28 cellular contexts compared by ENCODE assay signal in the genomic region with DNA sequence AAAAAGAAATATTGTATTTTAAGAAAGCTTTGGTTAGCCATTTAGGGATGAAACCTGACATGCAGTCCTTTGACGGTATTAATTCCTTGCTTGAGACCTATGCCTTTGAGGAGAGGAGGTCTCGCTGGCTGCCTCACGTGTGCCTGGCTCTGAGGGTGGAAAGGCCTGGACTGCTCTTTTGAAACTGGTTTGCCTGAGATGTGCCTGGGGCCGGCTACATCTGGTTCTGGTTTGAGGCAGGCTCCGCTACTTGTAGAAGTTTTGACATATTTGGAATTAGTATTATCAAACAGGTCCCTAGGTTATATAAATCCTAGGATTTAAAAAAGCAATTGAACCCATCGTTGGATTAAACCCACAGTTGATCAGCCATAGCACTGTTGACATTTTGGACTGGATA. TPM values are rescaled to one million over a fixed set of nuclear protein-coding genes. Genes with fewer than 3 reads are reported as not detected.
"Had no signal": no experiment of that assay in that cellular context is flagged by ENCODE, and none has a peak within 500 bp of the region (broad histone marks: within the 10 kb centered on the region; RNA-seq: fewer than 3 reads in every experiment).

No MANE protein-coding gene starts in this region.

- ATAC-seq: activated naive CD4-positive, alpha-beta T cell treated with anti-CD3 and anti-CD28 coated beads, Interleukin-2, amount 50 U/mL, for 72 hours; activated T-helper 17 cell treated with anti-CD3 and anti-CD28 coated beads, Interleukin-2, amount 50 U/mL, for 72 hours; effector memory CD8-positive, alpha-beta T cell; esophagus mucosa; heart right ventricle; left lobe of liver; lower lobe of right lung; naive thymus-derived CD8-positive, alpha-beta T cell; pancreas; psoas muscle; right cardiac atrium; stimulated activated naive CD8-positive, alpha-beta T cell treated with anti-CD3 and anti-CD28 coated beads, Interleukin-15, amount 100 ng/mL, for 72 hours; T-cell had no signal

- H3K27me3 ChIP-seq: adrenal gland, ascending aorta, brain microvascular endothelial cell, heart right ventricle, pancreas, vagina had no signal

- H3K4me3 ChIP-seq: adrenal gland, ascending aorta, heart right ventricle, lower lobe of right lung, pancreas, psoas muscle, vagina had no signal

- H3K9me3 ChIP-seq: adrenal gland, ascending aorta, heart right ventricle, lower lobe of right lung, pancreas, psoas muscle, vagina had no signal

- H3K27ac ChIP-seq: adrenal gland, ascending aorta, brain microvascular endothelial cell, heart right ventricle, lower lobe of right lung, pancreas, psoas muscle, vagina had no signal

- DNase-seq: activated CD4-positive, alpha-beta T cell treated with anti-CD3 and anti-CD28 coated beads for 1 hour; activated CD4-positive, alpha-beta T cell treated with anti-CD3 and anti-CD28 coated beads, Interleukin-2, amount 50 U/mL, for 4 hours; activated CD8-positive, alpha-beta memory T cell treated with anti-CD3 and anti-CD28 coated beads for 24 hours; activated CD8-positive, alpha-beta memory T cell treated with anti-CD3 and anti-CD28 coated beads, Interleukin-2, amount 50 U/mL, for 4 hours; activated T-cell treated with anti-CD3 and anti-CD28 coated beads, Interleukin-2, amount 50 U/mL, for 24 hours; adrenal gland; brain microvascular endothelial cell; central memory CD4-positive, alpha-beta T cell; effector memory CD8-positive, alpha-beta T cell; heart right ventricle; lower lobe of right lung; naive thymus-derived CD8-positive, alpha-beta T cell; pancreas; psoas muscle; stimulated activated CD4-positive, alpha-beta T cell treated with anti-CD3 and anti-CD28 coated beads, Interleukin-12 subunit alpha, Interleukin-12 subunit beta, amount 100 ng/mL, for 4 hours; stimulated activated naive CD8-positive, alpha-beta T cell treated with anti-CD3 and anti-CD28 coated beads, Interleukin-15, amount 100 ng/mL, for 72 hours; T-cell; trophoblast cell had no signal

RNA-seq across cellular contexts. Expression of a gene that starts 8.0 kb away (rescaled TPM):
- total RNA-seq: endothelial cell of umbilical vein had no signal

RNA-seq across cellular contexts. Expression of a gene that starts 17.0 kb away (rescaled TPM):
- total RNA-seq: fibroblast of villous mesenchyme; naive thymus-derived CD8-positive, alpha-beta T cell had no signal
- polyA plus RNA-seq: naive thymus-derived CD8-positive, alpha-beta T cell had no signal

RNA-seq across cellular contexts. Expression of a gene that starts 33.3 kb away (rescaled TPM):
- polyA plus RNA-seq: keratinocyte; naive thymus-derived CD8-positive, alpha-beta T cell had no signal

RNA-seq across cellular contexts. Expression of a gene that starts 51.4 kb away (rescaled TPM):
- total RNA-seq: ascending aorta had no signal
